Comparison of ENCODE assay signal across 1 cellular context in the genomic region with DNA sequence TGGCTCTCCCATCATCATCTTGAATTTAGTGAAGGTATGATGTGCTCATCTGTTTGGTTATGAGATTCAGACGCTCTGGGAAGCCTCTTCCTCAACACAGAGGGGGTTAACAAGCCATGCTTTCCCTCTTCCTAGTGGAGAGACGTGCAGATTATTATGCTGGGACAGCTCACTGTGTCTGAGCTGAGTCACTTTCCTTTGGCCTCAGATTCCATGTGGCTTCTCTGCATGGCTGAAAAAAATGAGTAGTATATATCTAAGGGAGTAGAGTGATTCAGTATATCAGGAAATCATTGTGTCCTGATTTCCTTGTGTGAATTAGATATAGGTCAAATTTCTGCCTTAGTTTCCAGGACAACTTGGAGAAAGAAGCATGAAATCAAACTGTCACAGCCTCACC.
A peak's percentile ranks its signal among the peaks of the same experiment; 100 is the strongest.
TF ChIP-seq lines count a peak whose summit lies in the region.

No MANE protein-coding gene starts in this region.

TF ChIP-seq in endothelial cell of umbilical vein, 7 proteins besides CTCF, POLR2A, EP300 and RAD21:
- peak; percentile 77 for TF ChIP-seq GATA2 (IDR thresholded peaks at IDR 0.05; ENCODE audit: insufficient read depth, insufficient read length, low read depth, low read length)
- TF ChIP-seq JUN (IDR thresholded peaks at IDR 0.05; ENCODE audit: borderline replicate concordance, insufficient read depth, insufficient read length, low read depth): peak; percentile 54
- peak; percentile 96 for TF ChIP-seq FOS (IDR thresholded peaks at IDR 0.05; ENCODE audit: borderline replicate concordance, insufficient read depth, low read length)
- TF ChIP-seq EZH2 (IDR thresholded peaks at IDR 0.05; ENCODE audit: borderline replicate concordance, low read depth, low read length, severe bottlenecking): no peak
- no peak for TF ChIP-seq MYC (IDR thresholded peaks at IDR 0.05; ENCODE audit: low read depth, low read length)
TF ChIP-seq in endothelial cell of umbilical vein: peak in this region for 3.
